Comparison of ENCODE assay signal across 8 cellular contexts in the genomic region with DNA sequence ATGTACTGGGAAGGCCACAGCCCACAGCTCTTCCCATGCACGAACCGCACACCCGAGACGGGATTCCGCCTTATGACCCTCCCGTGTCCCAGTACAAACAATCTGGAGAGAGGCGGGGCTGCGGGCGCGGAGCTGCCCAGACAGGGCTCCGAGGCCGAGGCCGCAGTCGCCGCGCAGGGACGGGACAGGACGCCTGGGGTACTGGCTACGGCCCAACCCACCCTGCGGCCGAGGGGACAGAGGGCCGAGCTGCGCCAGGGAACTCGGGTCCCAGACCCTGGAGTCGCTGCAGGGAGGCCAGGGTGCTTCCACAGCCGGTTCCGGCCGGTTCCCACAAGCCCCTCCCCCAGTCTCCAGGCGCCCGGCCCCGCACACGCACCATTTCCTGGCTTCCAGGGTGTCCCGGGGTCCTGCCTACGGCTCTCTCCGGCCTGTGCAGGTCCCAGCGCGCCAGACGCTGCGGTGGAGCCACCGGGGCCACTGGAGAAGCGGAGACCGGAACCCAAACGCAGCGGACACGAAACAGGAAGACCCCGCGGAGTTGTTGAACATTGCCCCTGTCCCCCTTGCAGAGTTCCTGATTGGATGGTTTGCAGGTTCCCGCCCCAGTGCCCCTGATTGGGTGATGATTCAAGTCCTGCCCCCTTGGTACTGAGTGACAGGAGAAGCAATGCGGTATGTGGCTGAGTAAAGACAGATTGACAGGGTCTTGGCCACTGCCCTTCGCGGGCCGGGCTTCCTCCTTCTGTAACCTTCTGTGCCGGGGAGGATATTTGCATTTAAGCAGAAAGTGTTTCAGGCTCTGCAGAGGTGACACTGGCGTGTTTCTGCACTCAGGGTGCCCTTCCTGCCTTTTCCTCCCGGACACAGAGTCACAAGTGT. TPM values are rescaled to one million over a fixed set of nuclear protein-coding genes. Genes with fewer than 3 reads are reported as not detected.
DNase-seq lines count a peak whose midpoint lies in the region; ATAC-seq and TF ChIP-seq lines count a peak whose summit lies in the region.

A gene (minus strand): TSS at position 532 of the 882 bp plus-strand sequence. CDS start 150 bp downstream, at position 382.

- TF ChIP-seq POLR2A in GM19099 (IDR thresholded peaks at IDR 0.05; ENCODE audit: extremely low read depth, insufficient read length, low read depth): peak; percentile 96

- TF ChIP-seq CTCF in chondrocyte (IDR thresholded peaks at IDR 0.05): no peak

- DNase-seq in AG20443 (ENCODE audit: low spot score) (peak; percentile 96), NCI-H510A (lab: John Stamatoyannopoulos, UW) (peak; percentile 94), chondrocyte (ENCODE audit: low spot score) (peak; percentile 95), kidney glomerular epithelial cell (lab: John Stamatoyannopoulos, UW) (peak; percentile 95)
- DNase-seq in activated CD4-positive, alpha-beta T cell treated with anti-CD3 and anti-CD28 coated beads for 1 hour: peak; percentile 83
- DNase-seq in stimulated activated CD4-positive, alpha-beta T cell treated with anti-CD3 and anti-CD28 coated beads, Interleukin-1b, Interleukin-23, amount 100 ng/mL, for 1 hour (ENCODE audit: low read depth in 2 of 2): peak; percentile 71 to 76

- H3K4me1 Mint-ChIP-seq in chondrocyte (ENCODE audit: low read depth): peaks cover 29% of the 10 kb centered on the region

- peak within 1 kb of the TSS; percentile 90 for H3K4me3 Mint-ChIP-seq in chondrocyte (ENCODE audit: unreplicated experiment)

- H3K27ac Mint-ChIP-seq in chondrocyte (ENCODE audit: unreplicated experiment): peak within 1 kb of the TSS; percentile 99

- ATAC-seq in HG03432 (IDR thresholded peaks at IDR 0.05; ENCODE audit: unreplicated experiment): peak; percentile 95

- peaks cover 8% of the 10 kb centered on the region for H3K36me3 Mint-ChIP-seq in chondrocyte (ENCODE audit: low read depth)

- H3K9me3 Mint-ChIP-seq in chondrocyte (ENCODE audit: low read depth): no peaks in the 10 kb centered on the region

- no peaks in the 10 kb centered on the region for H3K27me3 Mint-ChIP-seq in chondrocyte (ENCODE audit: low read depth)

RNA-seq across cellular contexts. Expression of the gene that starts here (rescaled TPM):
- total RNA-seq in chondrocyte: 5.7 to 8.9 TPM (median 6.5 TPM) in 3 replicates

Comparison
In these comparisons a context has a peak if more than half of its experiments do, and no peak if none do; other contexts are left out.
1. Peak in every context shown above with its lines: DNase-seq and ATAC-seq.